In the genomic region with DNA sequence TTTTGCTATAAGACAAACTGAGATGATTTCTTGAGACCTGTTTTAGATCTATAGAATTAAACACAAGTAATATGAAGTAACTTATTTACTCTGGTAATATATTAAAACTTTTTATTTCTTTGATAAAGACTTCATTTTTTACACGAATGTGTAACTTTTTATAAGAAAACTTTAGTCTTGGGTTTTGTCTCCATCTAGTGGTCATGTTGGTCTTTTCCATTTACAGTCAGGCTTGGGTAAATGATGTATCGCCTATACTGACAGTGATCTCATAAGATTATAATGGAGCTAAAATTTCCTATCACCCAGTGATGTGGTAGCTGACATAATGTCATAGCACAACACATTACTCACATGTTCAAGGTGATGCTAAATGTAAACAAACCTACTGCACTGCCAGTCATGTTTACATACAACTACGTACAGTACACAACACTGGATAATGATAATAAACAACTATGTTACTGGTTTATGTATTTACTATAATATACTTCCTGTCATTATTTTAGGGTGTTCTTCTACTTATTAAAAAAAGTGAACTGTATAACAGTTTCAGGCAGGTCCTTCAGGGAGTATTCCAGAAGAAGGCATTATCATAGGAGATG, we compare ENCODE assay signal across 7 cellular contexts. TPM values are rescaled to one million over a fixed set of nuclear protein-coding genes. Genes with fewer than 3 reads are reported as not detected.
DNase-seq lines count a peak whose midpoint lies in the region; ATAC-seq and TF ChIP-seq lines count a peak whose summit lies in the region.

No MANE protein-coding gene starts in this region.

- DNase-seq in G401 (ENCODE audit: low spot score), result peak; percentile 56
- DNase-seq in HCEC 1CT, result peak; percentile 52
- peak; percentile 39 to 67 for DNase-seq in NCI-H446 (lab: John Stamatoyannopoulos, UW)
- DNase-seq in body of pancreas, result no peak
- DNase-seq in left kidney (ENCODE audit: low read depth, low spot score), result peak; percentile 63
- no peak for DNase-seq in uterus
- no peak for DNase-seq in nucleus accumbens (lab: John Stamatoyannopoulos, UW)

- TF ChIP-seq CTCF in body of pancreas (IDR thresholded peaks at IDR 0.05) (peak; percentile 23 to 79 (median 61)), uterus (IDR thresholded peaks at IDR 0.05) (peak; percentile 40 to 68 (median 46))

- H3K9me3 ChIP-seq in body of pancreas, result no peaks in the 10 kb centered on the region
- H3K9me3 ChIP-seq in uterus, result no peaks in the 10 kb centered on the region

- H3K27me3 ChIP-seq in body of pancreas (no peaks in the 10 kb centered on the region), uterus (no peaks in the 10 kb centered on the region)

- no peaks in the 10 kb centered on the region for H3K4me1 ChIP-seq in body of pancreas
- no peaks in the 10 kb centered on the region for H3K4me1 ChIP-seq in uterus

- TF ChIP-seq POLR2A in body of pancreas (IDR thresholded peaks at IDR 0.05) (no peak), uterus (IDR thresholded peaks at IDR 0.05) (no peak)

- H3K4me3 ChIP-seq in body of pancreas (no peak overlapping the region), uterus (no peak overlapping the region)

- peaks cover 0 to 4% of the 10 kb centered on the region in 2 donors for H3K36me3 ChIP-seq in body of pancreas (replicated peaks in 1 of 2; ENCODE audit: insufficient read depth in 1 of 2, low read depth in 2 of 2)
- H3K36me3 ChIP-seq in uterus, result no peaks in the 10 kb centered on the region

- in situ Hi-C loops in G401 (cut with HindIII; ENCODE audit: low sequenced_read_pairs), result no loop called here

- WGBS in body of pancreas, 2 donors, result 5 to 14% methylated on average over 3 of the region's 3 CpGs

- intact Hi-C loops in body of pancreas (cut with DNase I) (loop anchor here (10.0 kb wide), 1 partner anchor 610 kb away; no protein-coding TSS in a partner anchor), uterus (cut with DNase I; ENCODE audit: low total_unique reads) (loop anchor here (10.0 kb wide), 1 partner anchor 610 kb away; no protein-coding TSS in a partner anchor)

- no peak for ATAC-seq in body of pancreas

- H3K27ac ChIP-seq in body of pancreas, result no peak overlapping the region
- no peak overlapping the region for H3K27ac ChIP-seq in uterus

RNA-seq across cellular contexts. Expression of a gene that starts 7.5 kb away (rescaled TPM):
- total RNA-seq in G401 (2014; rRNA removed; shearing (Covaris generic)), result not detected in 2 replicates
- total RNA-seq in body of pancreas (not detected), uterus (not detected)

RNA-seq across cellular contexts. Expression of a gene that starts 11.0 kb away (rescaled TPM):
- 13.2 and 17.7 TPM in 2 replicates for total RNA-seq in G401 (2014; rRNA removed; shearing (Covaris generic))
- 10 to 100 TPM; 12.5 to 13.5 TPM for total RNA-seq in body of pancreas
- 10 to 100 TPM; 21.3 to 55.6 (median 26.6) TPM for total RNA-seq in uterus

RNA-seq across cellular contexts. Expression of a gene that starts 11.1 kb away (rescaled TPM):
- 13.8 and 17.0 TPM in 2 replicates for total RNA-seq in G401 (2014; rRNA removed; shearing (Covaris generic))
- total RNA-seq in body of pancreas (10 to 100 TPM in 1 of 2 donors, 1 to 10 TPM in 1; 9.2 to 18.9 TPM), uterus (10 to 100 TPM in 2 of 4 donors, 1 to 10 TPM in 2; 5.9 to 45.8 (median 16.9) TPM)

RNA-seq across cellular contexts. Expression of a gene that starts 38.9 kb away (rescaled TPM):
- not detected in 2 replicates for total RNA-seq in G401 (2014; rRNA removed; shearing (Covaris generic))
- total RNA-seq in body of pancreas, result 10 to 100 TPM; 10.5 to 13.5 TPM
- 10 to 100 TPM in 2 of 4 donors, 1 to 10 TPM in 2; 2.6 to 15.2 (median 9.2) TPM for total RNA-seq in uterus

Comparison
In these comparisons a context has a peak if more than half of its experiments do, and no peak if none do; other contexts are left out.
1. DNase-seq: peak in G401 (single experiment), HCEC 1CT (single experiment), NCI-H446 (2 of 2) and left kidney (single experiment); none in body of pancreas (0 of 4), uterus (0 of 2) and nucleus accumbens (0 of 56).